ENCODE assay signal across 7 cellular contexts in the genomic region with DNA sequence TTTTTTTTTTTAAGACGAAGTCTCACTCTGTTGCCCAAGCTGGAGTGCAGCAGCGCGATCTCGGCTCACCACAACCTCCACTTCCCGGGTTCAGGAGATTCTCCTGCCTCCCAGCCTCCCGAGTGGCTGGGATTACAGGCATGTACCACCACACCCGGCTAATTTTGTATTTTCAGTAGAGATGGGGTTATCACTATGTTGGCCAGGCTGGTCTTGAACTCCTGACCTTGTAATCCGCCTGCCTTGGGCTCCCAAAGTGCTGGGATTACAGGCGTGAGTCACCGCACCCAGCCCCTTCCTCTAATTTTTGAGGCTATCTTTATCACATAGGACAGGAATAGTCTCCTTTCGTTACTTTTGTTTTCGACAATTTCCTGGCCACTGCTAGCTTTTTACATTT. TPM values are rescaled to one million over a fixed set of nuclear protein-coding genes. Genes with fewer than 3 reads are reported as not detected.
DNase-seq lines count a peak whose midpoint lies in the region; ATAC-seq, FAIRE-seq and TF ChIP-seq lines count a peak whose summit lies in the region.
"Not testable (repeated sequence)": the region's sequence is repeated elsewhere in the genome, so short reads cannot be mapped to it uniquely, and the experiment has no call there.

No MANE protein-coding gene starts in this region.

- H2AFZ ChIP-seq in K562 (ENCODE audit: low read depth, low read length), result not testable (repeated sequence)

- H3K27me3 Mint-ChIP-seq in CD4-positive, alpha-beta T cell; T-helper 17 cell; activated CD4-positive, alpha-beta T cell treated with anti-CD3 and anti-CD28 coated beads, Interleukin-2, amount 10 ng/mL, durations not matched to agents 7 days and 5 days; activated T-cell treated with anti-CD3 and anti-CD28 coated beads, Interleukin-2, amount 50 U/mL, for 4 hours (ENCODE audit: low read depth); activated naive CD4-positive, alpha-beta T cell treated with anti-CD3 and anti-CD28 coated beads, Interleukin-2, amount 50 U/mL, for 24 hours; osteocyte (ENCODE audit: unreplicated experiment): not testable (repeated sequence)

- in situ Hi-C loops in K562 (cut with MboI), result not testable (repeated sequence)

- peaks cover 36% of the 10 kb centered on the region for H3K4me1 Mint-ChIP-seq in CD4-positive, alpha-beta T cell (ENCODE audit: low read depth)
- H3K4me1 Mint-ChIP-seq in T-helper 17 cell (peaks cover 31% of the 10 kb centered on the region), osteocyte (ENCODE audit: unreplicated experiment) (peaks cover 20% of the 10 kb centered on the region)
- peaks cover 34% of the 10 kb centered on the region for H3K4me1 Mint-ChIP-seq in activated CD4-positive, alpha-beta T cell treated with anti-CD3 and anti-CD28 coated beads, Interleukin-2, amount 10 ng/mL, durations not matched to agents 7 days and 5 days
- H3K4me1 Mint-ChIP-seq in activated T-cell treated with anti-CD3 and anti-CD28 coated beads, Interleukin-2, amount 50 U/mL, for 4 hours (ENCODE audit: low read depth), result peaks cover 33% of the 10 kb centered on the region
- peaks cover 53% of the 10 kb centered on the region for H3K4me1 Mint-ChIP-seq in activated naive CD4-positive, alpha-beta T cell treated with anti-CD3 and anti-CD28 coated beads, Interleukin-2, amount 50 U/mL, for 24 hours

- intact Hi-C loops in CD4-positive, alpha-beta T cell (cut with DNase I, micrococcal nuclease); K562 (cut with micrococcal nuclease): not testable (repeated sequence)

- not testable (repeated sequence) for BruUV-seq in K562 (replicated peaks; lab: Mats Ljungman, UMichigan)

- H3K36me3 ChIP-seq in K562 (ENCODE audit: control insufficient read depth, insufficient read depth, low read length), result not testable (repeated sequence)

- not testable (repeated sequence) for H3K4me2 ChIP-seq in K562 (ENCODE audit: insufficient read depth, low read length)

- peaks cover 16% of the 10 kb centered on the region for H4K20me1 ChIP-seq in K562 (replicated peaks; ENCODE audit: control insufficient read depth, insufficient read depth, low read length)

- H3K36me3 Mint-ChIP-seq in CD4-positive, alpha-beta T cell (ENCODE audit: low read depth), result peaks cover 22% of the 10 kb centered on the region
- not testable (repeated sequence) for H3K36me3 Mint-ChIP-seq in T-helper 17 cell (ENCODE audit: low read depth)
- peaks cover 27% of the 10 kb centered on the region for H3K36me3 Mint-ChIP-seq in activated CD4-positive, alpha-beta T cell treated with anti-CD3 and anti-CD28 coated beads, Interleukin-2, amount 10 ng/mL, durations not matched to agents 7 days and 5 days (ENCODE audit: low read depth)
- H3K36me3 Mint-ChIP-seq in activated T-cell treated with anti-CD3 and anti-CD28 coated beads, Interleukin-2, amount 50 U/mL, for 4 hours (ENCODE audit: insufficient read depth), result peaks cover 13% of the 10 kb centered on the region
- H3K36me3 Mint-ChIP-seq in activated naive CD4-positive, alpha-beta T cell treated with anti-CD3 and anti-CD28 coated beads, Interleukin-2, amount 50 U/mL, for 24 hours, result peaks cover 13% of the 10 kb centered on the region
- H3K36me3 Mint-ChIP-seq in osteocyte (ENCODE audit: unreplicated experiment), result peaks cover 20% of the 10 kb centered on the region

- TF ChIP-seq CTCF in CD4-positive, alpha-beta T cell (IDR thresholded peaks at IDR 0.05); K562 (IDR thresholded peaks at IDR 0.05 in 2 of 3, conservative IDR thresholded peaks at IDR 0.05 in 1 of 3; ENCODE audit: insufficient read depth in 2 of 3, low read depth in 1 of 3, low read length in 3 of 3); osteocyte (IDR thresholded peaks at IDR 0.05): not testable (repeated sequence)

- not testable (repeated sequence) for H3K27ac ChIP-seq in CD4-positive, alpha-beta T cell (ENCODE audit: low read depth, low read length); K562 (ENCODE audit: extremely low read depth, low read depth, low read length)

- not testable (repeated sequence) for H3K4me1 ChIP-seq in K562 (replicated peaks in 1 of 2; ENCODE audit: control insufficient read depth in 2 of 2, insufficient read depth in 2 of 2, low read length in 2 of 2)

- not testable (repeated sequence) for DNase-seq in CD4-positive, alpha-beta T cell; T-helper 17 cell; activated CD4-positive, alpha-beta T cell treated with anti-CD3 and anti-CD28 coated beads, Interleukin-2, amount 10 ng/mL, durations not matched to agents 7 days and 5 days; activated T-cell treated with anti-CD3 and anti-CD28 coated beads, Interleukin-2, amount 50 U/mL, for 4 hours; osteocyte (ENCODE audit: extremely low spot score, unreplicated experiment)
- peak in 1 of 4 experiments; percentile 54 for DNase-seq in K562 (ENCODE audit: extremely low read depth in 1 of 4, low spot score in 3 of 4)

- POLR2A ChIA-PET in CD4-positive, alpha-beta T cell (lab: Charles Lee), result interaction anchor here (1.3 kb wide), 1 partner anchor 12 kb away, joined by 7 read pairs; no protein-coding TSS in a partner anchor
- POLR2A ChIA-PET in activated CD4-positive, alpha-beta T cell treated with anti-CD3 and anti-CD28 coated beads, Interleukin-2, amount 10 ng/mL, durations not matched to agents 7 days and 5 days (lab: Charles Lee), result not testable (repeated sequence)
- POLR2A ChIA-PET in K562 (lab: Yijun Ruan, JAX), result interaction anchor here (0.6 to 5.6 kb wide), 3 partner anchors 8 to 974 kb away, joined by 3 to 46 read pairs (median 11); no protein-coding TSS in a partner anchor

- H3K4me3 Mint-ChIP-seq in CD4-positive, alpha-beta T cell, result peak overlapping the region; percentile 23
- peak overlapping the region; percentile 61 for H3K4me3 Mint-ChIP-seq in T-helper 17 cell
- H3K4me3 Mint-ChIP-seq in activated CD4-positive, alpha-beta T cell treated with anti-CD3 and anti-CD28 coated beads, Interleukin-2, amount 10 ng/mL, durations not matched to agents 7 days and 5 days; osteocyte (ENCODE audit: unreplicated experiment): not testable (repeated sequence)
- H3K4me3 Mint-ChIP-seq in activated T-cell treated with anti-CD3 and anti-CD28 coated beads, Interleukin-2, amount 50 U/mL, for 4 hours, result peak overlapping the region; percentile 19
- peak overlapping the region; percentile 36 for H3K4me3 Mint-ChIP-seq in activated naive CD4-positive, alpha-beta T cell treated with anti-CD3 and anti-CD28 coated beads, Interleukin-2, amount 50 U/mL, for 24 hours

- H3K9ac ChIP-seq in K562 (ENCODE audit: insufficient read depth in 1 of 2, low read depth in 2 of 2, low read length in 2 of 2), result not testable (repeated sequence)

- not testable (repeated sequence) for TF ChIP-seq EP300 in K562 (IDR thresholded peaks at IDR 0.05; ENCODE audit: low read length)

- H3K9me3 Mint-ChIP-seq in CD4-positive, alpha-beta T cell; activated CD4-positive, alpha-beta T cell treated with anti-CD3 and anti-CD28 coated beads, Interleukin-2, amount 10 ng/mL, durations not matched to agents 7 days and 5 days; activated T-cell treated with anti-CD3 and anti-CD28 coated beads, Interleukin-2, amount 50 U/mL, for 4 hours; activated naive CD4-positive, alpha-beta T cell treated with anti-CD3 and anti-CD28 coated beads, Interleukin-2, amount 50 U/mL, for 24 hours; osteocyte (ENCODE audit: unreplicated experiment): not testable (repeated sequence)

- not testable (repeated sequence) for H3K9me1 ChIP-seq in K562 (ENCODE audit: control insufficient read depth, insufficient read depth, low read length)

- not testable (repeated sequence) for ATAC-seq in CD4-positive, alpha-beta T cell (ENCODE audit: poor library complexity); T-helper 17 cell; activated T-cell treated with anti-CD3 and anti-CD28 coated beads, Interleukin-2, amount 50 U/mL, for 4 hours; K562

- peak; percentile 52; the same call in 1 of the 2 replicates for TF ChIP-seq POLR2A in K562 (conservative IDR thresholded peaks at IDR 0.05)

- H3K27ac Mint-ChIP-seq in CD4-positive, alpha-beta T cell, result peak overlapping the region; percentile 84
- peak overlapping the region; percentile 83 for H3K27ac Mint-ChIP-seq in T-helper 17 cell
- H3K27ac Mint-ChIP-seq in activated CD4-positive, alpha-beta T cell treated with anti-CD3 and anti-CD28 coated beads, Interleukin-2, amount 10 ng/mL, durations not matched to agents 7 days and 5 days, result peak overlapping the region; percentile 72
- H3K27ac Mint-ChIP-seq in activated naive CD4-positive, alpha-beta T cell treated with anti-CD3 and anti-CD28 coated beads, Interleukin-2, amount 50 U/mL, for 24 hours, result not testable (repeated sequence)
- H3K27ac Mint-ChIP-seq in osteocyte (ENCODE audit: unreplicated experiment), result peak overlapping the region; percentile 52

- WGBS in K562 (ENCODE audit: insufficient coverage, low coverage, missing lambda C conversion rate), result 26% methylated on average over 12 of the region's 12 CpGs

- FAIRE-seq in K562 (lab: Jason Lieb, UNC), result not testable (repeated sequence)

- H3K27me3 ChIP-seq in CD4-positive, alpha-beta T cell (ENCODE audit: control insufficient read depth, insufficient read depth, low read length); K562 (ENCODE audit: control insufficient read depth in 2 of 2, insufficient read depth in 2 of 2, low read length in 2 of 2): not testable (repeated sequence)

- H3K4me3 ChIP-seq in K562, result not testable (repeated sequence)

- H3K9me3 ChIP-seq in CD4-positive, alpha-beta T cell (ENCODE audit: control insufficient read depth, low read length); T-helper 17 cell (ENCODE audit: control insufficient read depth, low read length, poor library complexity, severe bottlenecking); K562 (replicated peaks; ENCODE audit: control insufficient read depth, insufficient read depth, low read depth, low read length): not testable (repeated sequence)

- not testable (repeated sequence) for TF ChIP-seq RAD21 in K562 (CRISPR knock-in tag; conservative IDR thresholded peaks at IDR 0.05 in 1 of 2, IDR thresholded peaks at IDR 0.05 in 1 of 2)

- H3K79me2 ChIP-seq in K562 (ENCODE audit: control insufficient read depth, insufficient read depth, low read length), result not testable (repeated sequence)

- CTCF ChIA-PET in CD4-positive, alpha-beta T cell (lab: Charles Lee); activated CD4-positive, alpha-beta T cell treated with anti-CD3 and anti-CD28 coated beads, Interleukin-2, amount 10 ng/mL, durations not matched to agents 7 days and 5 days (lab: Charles Lee): not testable (repeated sequence)
- CTCF ChIA-PET in K562 (lab: Yijun Ruan, JAX; ENCODE audit: low intra/inter-chr PET ratio), result interaction anchor here (0.6 kb wide), 1 partner anchor 59 kb away, joined by 3 read pairs; no protein-coding TSS in a partner anchor

RNA-seq across cellular contexts. Expression of a gene that starts 20.0 kb away (rescaled TPM):
- 10 to 100 TPM; 24.1 to 27.7 TPM for total RNA-seq in CD4-positive, alpha-beta T cell
- total RNA-seq in T-helper 17 cell (10 to 100 TPM; 28.1 to 33.1 TPM), K562 (2014; rRNA removed) (15.1 and 15.6 TPM in 2 replicates), K562 (2014; rRNA removed; fragmentation: Illumina TruSeq; extraction: Trizol) (13.5 and 15.3 TPM in 2 replicates), K562 (2015; rRNA removed; fragmentation: Illumina TruSeq; extraction: Trizol) (15.2 and 15.7 TPM in 2 replicates), K562 (2021) (20.1 and 21.1 TPM in 2 replicates), osteocyte (44.7 and 46.3 TPM in 2 replicates)
- total RNA-seq in activated CD4-positive, alpha-beta T cell treated with anti-CD3 and anti-CD28 coated beads, Interleukin-2, amount 10 ng/mL, durations not matched to agents 7 days and 5 days, result 10 to 100 TPM; 38.7 to 40.1 TPM
- 1 to 10 TPM; 4.6 to 5.8 (median 5.7) TPM for total RNA-seq in activated T-cell treated with anti-CD3 and anti-CD28 coated beads, Interleukin-2, amount 50 U/mL, for 4 hours
- total RNA-seq in K562 (2011; cell fraction: chromatin; rRNA removed; ENCODE audit: low replicate concordance), result 116 and 152 TPM in 2 replicates
- 68.5 and 75.0 TPM in 2 replicates for total RNA-seq in K562 (2011; cell fraction: nucleolus; rRNA removed)
- 88.1 and 101 TPM in 2 replicates for total RNA-seq in K562 (2011; cell fraction: nucleoplasm; rRNA removed)
- polyA plus RNA-seq in K562 (2011; rRNA removed) (25.6 and 43.0 TPM in 2 replicates), K562 (2014; fragmentation: Illumina TruSeq; extraction: Trizol) (15.4 and 16.5 TPM in 2 replicates), K562 (2014; fragmentation: Nextera tagmentation; extraction: Ambion mirVana) (1 to 10 TPM; 1.3 to 1.8 TPM), K562 (2014; rRNA removed) (15.8 and 18.6 TPM in 2 replicates)
- 24.5 and 36.2 TPM in 2 replicates for polyA plus RNA-seq in K562 (2011; cell fraction: cytosol; rRNA removed)
- 73.7 and 92.5 TPM in 2 replicates for polyA plus RNA-seq in K562 (2011; cell fraction: nucleus; rRNA removed)
- polyA plus RNA-seq in K562 (2012), result 15.0 and 42.6 TPM in 2 replicates
- 24.1 and 42.3 TPM in 2 replicates for polyA minus RNA-seq in K562 (2011; rRNA and poly(A)+ RNA removed)
- polyA minus RNA-seq in K562 (2011; cell fraction: cytosol; rRNA and poly(A)+ RNA removed), result 13.4 and 21.4 TPM in 2 replicates
- polyA minus RNA-seq in K562 (2011; cell fraction: nucleus; rRNA and poly(A)+ RNA removed), result 36.2 and 65.9 TPM in 2 replicates

RNA-seq across cellular contexts. Expression of a gene that starts 31.8 kb away (rescaled TPM):
- 100 to 1,000 TPM; 181 to 191 TPM for total RNA-seq in CD4-positive, alpha-beta T cell
- total RNA-seq in T-helper 17 cell, result 100 to 1,000 TPM; 207 to 251 TPM
- 100 to 1,000 TPM; 141 to 182 TPM for total RNA-seq in activated CD4-positive, alpha-beta T cell treated with anti-CD3 and anti-CD28 coated beads, Interleukin-2, amount 10 ng/mL, durations not matched to agents 7 days and 5 days
- total RNA-seq in activated T-cell treated with anti-CD3 and anti-CD28 coated beads, Interleukin-2, amount 50 U/mL, for 4 hours, result 10 to 100 TPM; 83.2 to 90.5 (median 84.0) TPM
- 482 and 971 TPM in 2 replicates for total RNA-seq in K562 (2011; cell fraction: chromatin; rRNA removed; ENCODE audit: low replicate concordance)
- total RNA-seq in K562 (2011; cell fraction: nucleolus; rRNA removed), result 663 TPM in 2 replicates
- total RNA-seq in K562 (2011; cell fraction: nucleoplasm; rRNA removed), result 469 and 476 TPM in 2 replicates
- 72.6 and 103 TPM in 2 replicates for total RNA-seq in K562 (2014; rRNA removed)
- total RNA-seq in K562 (2014; rRNA removed; fragmentation: Illumina TruSeq; extraction: Trizol), result 26.1 and 26.4 TPM in 2 replicates
- 59.2 and 60.1 TPM in 2 replicates for total RNA-seq in K562 (2015; rRNA removed; fragmentation: Illumina TruSeq; extraction: Trizol)
- total RNA-seq in K562 (2021), result 264 and 271 TPM in 2 replicates
- polyA plus RNA-seq in K562 (2011; rRNA removed), result 40.4 and 111 TPM in 2 replicates
- polyA plus RNA-seq in K562 (2011; cell fraction: cytosol; rRNA removed), result 75.5 and 117 TPM in 2 replicates
- 369 and 471 TPM in 2 replicates for polyA plus RNA-seq in K562 (2011; cell fraction: nucleus; rRNA removed)
- 148 and 229 TPM in 2 replicates for polyA plus RNA-seq in K562 (2012)
- polyA plus RNA-seq in K562 (2014; fragmentation: Illumina TruSeq; extraction: Trizol), result 76.0 and 122 TPM in 2 replicates
- polyA plus RNA-seq in K562 (2014; fragmentation: Nextera tagmentation; extraction: Ambion mirVana), result 1 to 10 TPM; 4.0 to 5.2 TPM
- polyA plus RNA-seq in K562 (2014; rRNA removed), result 102 and 130 TPM in 2 replicates
- polyA minus RNA-seq in K562 (2011; rRNA and poly(A)+ RNA removed), result 98.8 and 108 TPM in 2 replicates
- polyA minus RNA-seq in K562 (2011; cell fraction: cytosol; rRNA and poly(A)+ RNA removed), result 188 and 326 TPM in 2 replicates
- 310 and 409 TPM in 2 replicates for polyA minus RNA-seq in K562 (2011; cell fraction: nucleus; rRNA and poly(A)+ RNA removed)
- 104 TPM in 2 replicates for total RNA-seq in osteocyte

RNA-seq across cellular contexts. Expression of a gene that starts 37.9 kb away (rescaled TPM):
- 1 to 10 TPM; 2.5 to 3.1 TPM for total RNA-seq in CD4-positive, alpha-beta T cell
- total RNA-seq in T-helper 17 cell (1 to 10 TPM; 3.1 to 3.6 TPM), K562 (2014; rRNA removed) (0.20 and 0.32 TPM in 2 replicates), K562 (2014; rRNA removed; fragmentation: Illumina TruSeq; extraction: Trizol) (not detected in 2 replicates), K562 (2015; rRNA removed; fragmentation: Illumina TruSeq; extraction: Trizol) (not detected in 2 replicates), K562 (2021) (0.13 and 0.29 TPM in 2 replicates), osteocyte (48.4 and 50.8 TPM in 2 replicates)
- total RNA-seq in activated CD4-positive, alpha-beta T cell treated with anti-CD3 and anti-CD28 coated beads, Interleukin-2, amount 10 ng/mL, durations not matched to agents 7 days and 5 days, result 1 to 10 TPM; 1.1 to 1.2 TPM
- under 1 TPM; 0.24 to 0.46 (median 0.37) TPM for total RNA-seq in activated T-cell treated with anti-CD3 and anti-CD28 coated beads, Interleukin-2, amount 50 U/mL, for 4 hours
- 0.65 TPM in 1 of 2 replicates, not detected in the other for total RNA-seq in K562 (2011; cell fraction: chromatin; rRNA removed; ENCODE audit: low replicate concordance)
- 0.50 and 0.92 TPM in 2 replicates for total RNA-seq in K562 (2011; cell fraction: nucleolus; rRNA removed)
- total RNA-seq in K562 (2011; cell fraction: nucleoplasm; rRNA removed), result 0.15 TPM in 2 replicates
- polyA plus RNA-seq in K562 (2011; rRNA removed) (0.06 and 0.26 TPM in 2 replicates), K562 (2014; fragmentation: Illumina TruSeq; extraction: Trizol) (not detected in 2 replicates), K562 (2014; fragmentation: Nextera tagmentation; extraction: Ambion mirVana) (not detected), K562 (2014; rRNA removed) (0.13 and 0.23 TPM in 2 replicates)
- polyA plus RNA-seq in K562 (2011; cell fraction: cytosol; rRNA removed), result 0.15 and 0.25 TPM in 2 replicates
- 0.61 and 0.65 TPM in 2 replicates for polyA plus RNA-seq in K562 (2011; cell fraction: nucleus; rRNA removed)
- polyA plus RNA-seq in K562 (2012), result 0.21 and 1.3 TPM in 2 replicates
- polyA minus RNA-seq in K562 (2011; rRNA and poly(A)+ RNA removed), result not detected in 2 replicates
- not detected in 2 replicates for polyA minus RNA-seq in K562 (2011; cell fraction: cytosol; rRNA and poly(A)+ RNA removed)
- 0.22 and 0.27 TPM in 2 replicates for polyA minus RNA-seq in K562 (2011; cell fraction: nucleus; rRNA and poly(A)+ RNA removed)

Comparison
In these comparisons a context has a peak if more than half of its experiments do, and no peak if none do; other contexts are left out.
1. RNA of a gene that starts 37.9 kb away (total RNA-seq): 48.4 to 50.8 TPM in osteocyte; 3.1 to 3.6 TPM in T-helper 17 cell, 2.5 to 3.1 TPM in CD4-positive, alpha-beta T cell, 1.1 to 1.2 TPM in activated CD4-positive, alpha-beta T cell treated with anti-CD3 and anti-CD28 coated beads, Interleukin-2, amount 10 ng/mL, durations not matched to agents 7 days and 5 days, 0.24 to 0.46 TPM in activated T-cell treated with anti-CD3 and anti-CD28 coated beads, Interleukin-2, amount 50 U/mL, for 4 hours and 0.13 to 0.92 TPM in K562; every median in the first group is over 10 times any median in the second.